In the genomic region with DNA sequence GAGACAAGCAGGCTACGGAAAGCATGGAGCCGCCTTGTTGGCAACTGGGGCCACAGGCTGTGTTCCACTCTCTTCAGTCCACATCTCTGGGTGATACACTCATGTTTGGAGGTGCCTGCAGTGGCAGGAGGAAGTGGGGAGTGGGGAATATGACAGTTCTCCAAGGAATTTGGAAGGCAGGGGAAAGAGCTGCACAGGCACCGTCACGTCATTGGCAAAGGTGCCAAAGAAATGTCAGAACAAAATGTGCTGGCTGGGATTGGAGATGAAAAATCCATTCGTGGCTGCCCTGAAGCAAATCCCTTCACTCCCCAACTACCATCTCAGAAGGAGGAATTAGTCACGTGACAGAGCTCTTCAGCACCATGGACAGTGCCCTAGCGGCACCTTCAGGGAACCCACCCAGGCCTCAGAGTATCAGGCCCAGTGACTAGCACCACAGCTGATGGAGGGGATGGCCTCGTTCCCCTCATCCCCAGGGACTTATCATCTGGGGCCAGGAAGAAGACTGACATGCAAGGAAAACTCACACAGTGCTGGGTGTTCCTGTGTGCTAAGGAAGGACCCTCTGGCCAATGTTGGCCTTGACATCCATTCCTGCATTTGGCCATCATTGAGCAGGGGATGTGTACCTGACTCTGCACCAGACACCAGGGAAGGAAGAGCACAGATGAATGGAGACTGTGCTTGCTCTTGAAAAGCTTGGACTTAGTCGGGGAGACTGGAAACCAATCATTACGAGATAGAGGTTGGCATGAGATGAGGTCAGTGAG, we compare ENCODE assay signal across 9 cellular contexts. TPM values are rescaled to one million over a fixed set of nuclear protein-coding genes. Genes with fewer than 3 reads are reported as not detected.
DNase-seq lines count a peak whose midpoint lies in the region; ATAC-seq, FAIRE-seq and TF ChIP-seq lines count a peak whose summit lies in the region.
"Had no signal": no experiment of that assay in that cellular context is flagged by ENCODE, and none has a peak within 500 bp of the region (broad histone marks: within the 10 kb centered on the region; RNA-seq: fewer than 3 reads in every experiment).

No MANE protein-coding gene starts in this region.

- CTCF ChIA-PET in A549 (lab: Yijun Ruan, JAX), result interaction anchor here (1.0 to 41.5 kb wide), 7 partner anchors 9 to 161 kb away, joined by 3 to 1740 read pairs (median 3); no protein-coding TSS in a partner anchor
- CTCF ChIA-PET in IMR-90 (lab: Yijun Ruan, JAX), result no interaction called here
- CTCF ChIA-PET in activated CD8-positive, alpha-beta T cell treated with anti-CD3 and anti-CD28 coated beads for 36 hours (lab: Charles Lee), result interaction anchor here (3.4 to 20.6 kb wide), 2 partner anchors 7 to 161 kb away, joined by 14 to 942 read pairs; no protein-coding TSS in a partner anchor

- H3K4ac ChIP-seq in IMR-90 (ENCODE audit: low read depth, low read length), result no peak overlapping the region

- no peak for FAIRE-seq in A549 (lab: Jason Lieb, UNC)

- H4K8ac ChIP-seq in IMR-90 (ENCODE audit: low read depth in 2 of 2, low read length in 2 of 2), result no peak overlapping the region

- H3K56ac ChIP-seq in IMR-90 (ENCODE audit: extremely low read depth, insufficient read depth, low read length), result no peak overlapping the region

- H3K27ac Mint-ChIP-seq in activated CD8-positive, alpha-beta T cell treated with anti-CD3 and anti-CD28 coated beads for 36 hours, result no peak overlapping the region

- DNase-seq in A549 (ENCODE audit: low read depth in 1 of 2, low spot score in 1 of 2) (peak in 1 of 2 experiments; percentile 23), IMR-90 (peak; percentile 56), cardiac muscle cell (ENCODE audit: low read depth in 1 of 2, low spot score in 1 of 2) (peak; percentile 86 to 93), smooth muscle cell (lab: John Stamatoyannopoulos, UW; ENCODE audit: unreplicated experiment) (peak; percentile 35), foreskin melanocyte (no peak)
- peak; percentile 56 for DNase-seq in activated CD8-positive, alpha-beta T cell treated with anti-CD3 and anti-CD28 coated beads for 36 hours
- no peak for DNase-seq in activated CD4-positive, CD25-positive, alpha-beta regulatory T cell (lab: John Stamatoyannopoulos, UW)

- no peak overlapping the region for H4K91ac ChIP-seq in IMR-90 (ENCODE audit: insufficient read depth, low read depth, low read length)

- TF ChIP-seq CTCF in A549 (IDR thresholded peaks at IDR 0.05) (no peak), IMR-90 (conservative IDR thresholded peaks at IDR 0.05; ENCODE audit: low read depth, low read length) (no peak), cardiac muscle cell (IDR thresholded peaks at IDR 0.05; ENCODE audit: low read depth, low read length) (no peak), smooth muscle cell (IDR thresholded peaks at IDR 0.05; ENCODE audit: borderline replicate concordance, insufficient read depth, poor library complexity, severe bottlenecking) (no peak)
- no peak for TF ChIP-seq CTCF in activated CD8-positive, alpha-beta T cell treated with anti-CD3 and anti-CD28 coated beads for 36 hours (IDR thresholded peaks at IDR 0.05)

- no peak overlapping the region for H2BK120ac ChIP-seq in IMR-90 (ENCODE audit: low read depth, low read length)

- in situ Hi-C loops in IMR-90 (cut with MboI; ENCODE audit: low sequenced_read_pairs), result no loop called here

- no peaks in the 10 kb centered on the region for H3K79me2 ChIP-seq in smooth muscle cell (ENCODE audit: low read depth)

- H2BK5ac ChIP-seq in IMR-90 (ENCODE audit: low read depth, low read length, poor library complexity, severe bottlenecking), result no peak overlapping the region

- H3K79me1 ChIP-seq in IMR-90 (ENCODE audit: low read depth in 1 of 2, low read length in 2 of 2), result no peaks in the 10 kb centered on the region

- H3K9me3 Mint-ChIP-seq in activated CD8-positive, alpha-beta T cell treated with anti-CD3 and anti-CD28 coated beads for 36 hours, result no peaks in the 10 kb centered on the region
- H3K9me3 Mint-ChIP-seq: T-cell had no signal

- H3K9ac ChIP-seq in IMR-90 (ENCODE audit: low read depth, low read length) (no peak overlapping the region), smooth muscle cell (ENCODE audit: low read depth) (no peak overlapping the region)

- POLR2A ChIA-PET in A549 (lab: Yijun Ruan, JAX) (no interaction called here), IMR-90 (lab: Charles Lee; ENCODE audit: unreplicated experiment) (no interaction called here)
- POLR2A ChIA-PET in activated CD8-positive, alpha-beta T cell treated with anti-CD3 and anti-CD28 coated beads for 36 hours (lab: Charles Lee), result interaction anchor here (0.6 to 1.3 kb wide), 2 partner anchors 43 to 150 kb away, joined by 3 to 4 read pairs; no protein-coding TSS in a partner anchor

- no TSS peak for BruUV-seq in IMR-90 (replicated peaks; lab: Mats Ljungman, UMichigan)

- no peak overlapping the region for H3K4me3 Mint-ChIP-seq in activated CD8-positive, alpha-beta T cell treated with anti-CD3 and anti-CD28 coated beads for 36 hours
- H3K4me3 Mint-ChIP-seq: T-cell had no signal

- no peak overlapping the region for H2BK20ac ChIP-seq in IMR-90 (ENCODE audit: low read depth, low read length)

- no peak for TF ChIP-seq EP300 in A549 (IDR thresholded peaks at IDR 0.05)

- peaks cover 3% of the 10 kb centered on the region for H4K20me1 ChIP-seq in IMR-90 (ENCODE audit: insufficient read depth, low read length)
- no peaks in the 10 kb centered on the region for H4K20me1 ChIP-seq in smooth muscle cell (ENCODE audit: low read depth)

- H4K5ac ChIP-seq in IMR-90 (ENCODE audit: low read depth, low read length), result no peak overlapping the region

- dilution Hi-C loops in IMR-90 (cut with HindIII; ENCODE audit: low sequenced_read_pairs, unreplicated experiment), result no loop called here

- no peak overlapping the region for H2BK15ac ChIP-seq in IMR-90 (ENCODE audit: low read depth, low read length)

- no peak overlapping the region for H3K27ac ChIP-seq in A549
- H3K27ac ChIP-seq in IMR-90 (ENCODE audit: insufficient read depth, low read length), result no peak overlapping the region
- no peak overlapping the region for H3K27ac ChIP-seq in cardiac muscle cell
- H3K27ac ChIP-seq in smooth muscle cell (ENCODE audit: low read depth), result no peak overlapping the region

- TF ChIP-seq RAD21 in A549 (conservative IDR thresholded peaks at IDR 0.05 in 1 of 2, IDR thresholded peaks at IDR 0.05 in 1 of 2) (no peak), IMR-90 (IDR thresholded peaks at IDR 0.05; ENCODE audit: low read length) (no peak)

- no peak overlapping the region for H3K23ac ChIP-seq in IMR-90 (ENCODE audit: low read depth, low read length)

- no peak overlapping the region for H3K18ac ChIP-seq in IMR-90 (ENCODE audit: low read depth, low read length)

- H3K9me3 ChIP-seq in A549 (no peaks in the 10 kb centered on the region), IMR-90 (ENCODE audit: control insufficient read depth, insufficient read depth, low read length) (no peaks in the 10 kb centered on the region), cardiac muscle cell (ENCODE audit: low read depth) (no peaks in the 10 kb centered on the region), smooth muscle cell (replicated peaks; ENCODE audit: low read depth) (no peaks in the 10 kb centered on the region)

- H2AK9ac ChIP-seq in IMR-90 (replicated peaks; ENCODE audit: low read depth, low read length, poor library complexity), result no peak overlapping the region

- peaks cover 22% of the 10 kb centered on the region for H3K4me1 Mint-ChIP-seq in activated CD8-positive, alpha-beta T cell treated with anti-CD3 and anti-CD28 coated beads for 36 hours (ENCODE audit: low read depth)

- H3K36me3 ChIP-seq in IMR-90 (ENCODE audit: control insufficient read depth, insufficient read depth, low read length) (no peaks in the 10 kb centered on the region), cardiac muscle cell (no peaks in the 10 kb centered on the region), smooth muscle cell (ENCODE audit: low read depth) (no peaks in the 10 kb centered on the region)

- H3K9me1 ChIP-seq in IMR-90 (ENCODE audit: insufficient read depth, low read length), result no peaks in the 10 kb centered on the region; the same call in 1 of the 2 replicates

- H3F3A ChIP-seq in smooth muscle cell (ENCODE audit: low read depth), result no peaks in the 10 kb centered on the region

- H3K4me2 ChIP-seq in A549, result no peak overlapping the region
- no peak overlapping the region for H3K4me2 ChIP-seq in IMR-90 (ENCODE audit: low read depth, low read length)
- no peak overlapping the region for H3K4me2 ChIP-seq in smooth muscle cell

- peak overlapping the region; percentile 68 for H2AFZ ChIP-seq in IMR-90 (replicated peaks; ENCODE audit: low read length, poor library complexity)
- H2AFZ ChIP-seq in smooth muscle cell (ENCODE audit: low read depth), result no peak overlapping the region

- peaks cover 10% of the 10 kb centered on the region for H3K27me3 Mint-ChIP-seq in activated CD8-positive, alpha-beta T cell treated with anti-CD3 and anti-CD28 coated beads for 36 hours

- H2AK5ac ChIP-seq in IMR-90 (ENCODE audit: low read depth, low read length), result no peak overlapping the region

- H3K4me3 ChIP-seq in A549 (no peak overlapping the region), IMR-90 (ENCODE audit: insufficient read depth, low read depth, low read length) (no peak overlapping the region), cardiac muscle cell (no peak overlapping the region), smooth muscle cell (no peak overlapping the region)

- no peaks in the 10 kb centered on the region for H3K36me3 Mint-ChIP-seq in activated CD8-positive, alpha-beta T cell treated with anti-CD3 and anti-CD28 coated beads for 36 hours (ENCODE audit: low read depth)
- H3K36me3 Mint-ChIP-seq: T-cell had no signal

- no peak for ATAC-seq in A549
- ATAC-seq in IMR-90 (ENCODE audit: low read depth), result no peak
- no peak for ATAC-seq in activated CD8-positive, alpha-beta T cell treated with anti-CD3 and anti-CD28 coated beads for 36 hours
- no peak for ATAC-seq in GM18873 (IDR thresholded peaks at IDR 0.05; ENCODE audit: low FRiP score, unreplicated experiment)
- ATAC-seq: T-cell had no signal

- no peak for TF ChIP-seq POLR2A in A549 (IDR thresholded peaks at IDR 0.05; ENCODE audit: low read length)
- TF ChIP-seq POLR2A in IMR-90 (IDR thresholded peaks at IDR 0.05; ENCODE audit: low read depth, low read length), result no peak

- H3K27me3 ChIP-seq in IMR-90 (ENCODE audit: control insufficient read depth, insufficient read depth, low read length) (peaks cover 37% of the 10 kb centered on the region), cardiac muscle cell (no peaks in the 10 kb centered on the region), smooth muscle cell (ENCODE audit: low read depth) (peaks cover 34% of the 10 kb centered on the region)

- H3K14ac ChIP-seq in IMR-90 (replicated peaks; ENCODE audit: low read depth, low read length), result no peak overlapping the region

- 52% methylated on average over 10 of the region's 10 CpGs for WGBS in A549 (ENCODE audit: missing lambda C conversion rate)
- no CpG with 5 or more reads among the region's 10 CpGs for WGBS in IMR-90 (ENCODE audit: extremely low coverage in 2 of 2, insufficient read length in 1 of 2), 2 experiments
- WGBS in smooth muscle cell (ENCODE audit: low lambda C conversion rate), result 43% methylated on average over 10 of the region's 10 CpGs

- intact Hi-C loops in IMR-90 (cut with micrococcal nuclease), result no loop called here
- intact Hi-C loops in activated CD8-positive, alpha-beta T cell treated with anti-CD3 and anti-CD28 coated beads for 36 hours (cut with micrococcal nuclease), result no loop called here

- H3K4me1 ChIP-seq in A549 (peaks cover 13% of the 10 kb centered on the region; the same call in 2 of the 3 replicates), IMR-90 (ENCODE audit: control insufficient read depth, insufficient read depth, low read length) (peaks cover 11% of the 10 kb centered on the region), cardiac muscle cell (ENCODE audit: low read depth) (no peaks in the 10 kb centered on the region), smooth muscle cell (ENCODE audit: low read depth) (peaks cover 1% of the 10 kb centered on the region)

RNA-seq across cellular contexts. Expression of gene PRDM11, which starts 48.5 kb away (rescaled TPM):
- polyA plus RNA-seq in A549 (2011; rRNA removed), result 4.3 and 5.8 TPM in 2 replicates
- 4.6 and 5.1 TPM in 2 replicates for polyA plus RNA-seq in A549 (2012; cell fraction: cytosol; rRNA removed)
- 6.7 and 8.5 TPM in 2 replicates for polyA plus RNA-seq in A549 (2012; cell fraction: nucleus; rRNA removed)
- polyA plus RNA-seq in A549 (2017; fragmentation: RNase III; extraction: RNeasy Plus Mini Kit Qiagen cat#74134 plus additional on column Dnase treatment), result 5.3 to 6.2 TPM (median 5.4 TPM) in 3 replicates
- 10.4 and 11.2 TPM in 2 replicates for polyA minus RNA-seq in A549 (2011; rRNA and poly(A)+ RNA removed)
- 1.7 and 2.2 TPM in 2 replicates for total RNA-seq in IMR-90 (2012; rRNA removed)
- polyA plus RNA-seq in IMR-90 (2012; rRNA removed), result 2.2 and 2.7 TPM in 2 replicates
- 1.4 and 2.7 TPM in 2 replicates for polyA plus RNA-seq in IMR-90 (2012; cell fraction: cytosol; rRNA removed)
- polyA plus RNA-seq in IMR-90 (2012; cell fraction: nucleus; rRNA removed; ENCODE audit: low replicate concordance), result 4.6 and 5.9 TPM in 2 replicates
- 1 to 10 TPM; 2.6 to 3.5 TPM for total RNA-seq in activated CD8-positive, alpha-beta T cell treated with anti-CD3 and anti-CD28 coated beads for 36 hours
- total RNA-seq in cardiac muscle cell, result 15.9 and 20.5 TPM in 2 replicates
- polyA plus RNA-seq in cardiac muscle cell, result 11.3 and 11.8 TPM in 2 replicates
- 5.8 and 8.0 TPM in 2 replicates for total RNA-seq in smooth muscle cell
- 5.2 and 6.6 TPM in 2 replicates for polyA plus RNA-seq in smooth muscle cell

Comparison
In these comparisons a context has a peak if more than half of its experiments do, and no peak if none do; other contexts are left out.
1. DNase-seq: peak in IMR-90 (single experiment), activated CD8-positive, alpha-beta T cell treated with anti-CD3 and anti-CD28 coated beads for 36 hours (single experiment), cardiac muscle cell (2 of 2) and smooth muscle cell (single experiment); none in foreskin melanocyte (single experiment) and activated CD4-positive, CD25-positive, alpha-beta regulatory T cell (0 of 4).